Comparison of ENCODE assay signal across 1 cellular context in genomic region chr11:7582338-7582985, GRCh38.
TF ChIP-seq lines count a peak whose summit lies in the region.

No MANE protein-coding gene starts in this region.

TF ChIP-seq in SK-N-SH, 30 proteins besides CTCF, POLR2A, EP300 and RAD21 (continued from another document):
- no peak for TF ChIP-seq REST (IDR thresholded peaks at IDR 0.05; ENCODE audit: low read depth, low read length)
- no peak for TF ChIP-seq USF2 (IDR thresholded peaks at IDR 0.05; ENCODE audit: borderline replicate concordance, low read depth, low read length)
- no peak for TF ChIP-seq FOXJ3 (CRISPR knock-in tag; IDR thresholded peaks at IDR 0.05)
- TF ChIP-seq NRF1 (IDR thresholded peaks at IDR 0.05; ENCODE audit: low read depth, low read length) = no peak
- TF ChIP-seq MXI1 (IDR thresholded peaks at IDR 0.05; ENCODE audit: low read depth, low read length) = no peak
- no peak for TF ChIP-seq NFIC (IDR thresholded peaks at IDR 0.05; ENCODE audit: borderline replicate concordance)
- TF ChIP-seq FOXM1 (IDR thresholded peaks at IDR 0.05; ENCODE audit: low read depth) = no peak
- TF ChIP-seq GABPA (IDR thresholded peaks at IDR 0.05; ENCODE audit: low read depth) = no peak
- TF ChIP-seq USF1 (IDR thresholded peaks at IDR 0.05; ENCODE audit: borderline replicate concordance, low read depth) = no peak
